ENCODE assay signal across 9 cellular contexts in genomic region chrX:153649178-153649914, GRCh38. TPM values are rescaled to one million over a fixed set of nuclear protein-coding genes. Genes with fewer than 3 reads are reported as not detected.
DNase-seq lines count a peak whose midpoint lies in the region; ATAC-seq, FAIRE-seq and TF ChIP-seq lines count a peak whose summit lies in the region.
"Had no signal": no experiment of that assay in that cellular context is flagged by ENCODE, and none has a peak within 500 bp of the region (broad histone marks: within the 10 kb centered on the region; RNA-seq: fewer than 3 reads in every experiment).

No MANE protein-coding gene starts in this region.

- DNase-seq in DMS153 (lab: John Stamatoyannopoulos, UW) (peak; percentile 46), RCC 7860 (ENCODE audit: low spot score) (peak; percentile 4), body of pancreas (peak; percentile 31 to 57 (median 36)), mucosa of descending colon (peak; percentile 32 to 50 (median 44)), C1 segment of cervical spinal cord (lab: John Stamatoyannopoulos, UW) (no peak)

- 76 to 78% methylated on average over 6 to 10 of the region's 26 CpGs for WGBS in body of pancreas, 2 donors

- intact Hi-C loops in body of pancreas (cut with DNase I) (no loop called here), mucosa of descending colon (cut with DNase I, micrococcal nuclease) (no loop called here)

- H3K27ac ChIP-seq in body of pancreas = no peak overlapping the region
- H3K27ac ChIP-seq: epithelial cell of prostate had no signal

- no peak overlapping the region for H3K4me3 ChIP-seq in body of pancreas
- no peak overlapping the region for H3K4me3 ChIP-seq in mucosa of descending colon

- H3K4me1 ChIP-seq in body of pancreas (peaks cover 9% of the 10 kb centered on the region), mucosa of descending colon (ENCODE audit: low read depth) (no peaks in the 10 kb centered on the region)

- H3K9me3 ChIP-seq in body of pancreas (no peaks in the 10 kb centered on the region), mucosa of descending colon (no peaks in the 10 kb centered on the region)

- TF ChIP-seq POLR2A in body of pancreas (IDR thresholded peaks at IDR 0.05) (no peak), GM18505 (IDR thresholded peaks at IDR 0.05; ENCODE audit: borderline replicate concordance, extremely low read depth, insufficient read depth, insufficient read length) (no peak)

- H3K27me3 ChIP-seq in body of pancreas = peaks cover 0 to 5% of the 10 kb centered on the region in 2 donors

- FAIRE-seq in RCC 7860 (lab: Jason Lieb, UNC) = no peak

- H3K36me3 ChIP-seq in body of pancreas (replicated peaks in 1 of 2; ENCODE audit: insufficient read depth in 1 of 2, low read depth in 2 of 2) = no peaks in the 10 kb centered on the region
- no peaks in the 10 kb centered on the region for H3K36me3 ChIP-seq in mucosa of descending colon (ENCODE audit: low read depth)

- ATAC-seq in HG02885 (IDR thresholded peaks at IDR 0.05; ENCODE audit: poor library complexity, unreplicated experiment) (peak; percentile 62), body of pancreas (no peak), mucosa of descending colon (peak; percentile 74), GM18505 (IDR thresholded peaks at IDR 0.05; ENCODE audit: unreplicated experiment) (no peak), HG02870 (IDR thresholded peaks at IDR 0.05; ENCODE audit: unreplicated experiment) (no peak)

- TF ChIP-seq CTCF in body of pancreas (IDR thresholded peaks at IDR 0.05) = peak in 5 of 7 experiments; percentile 24 to 45 (median 31)
- TF ChIP-seq CTCF in mucosa of descending colon (IDR thresholded peaks at IDR 0.05) = peak; percentile 17

RNA-seq across cellular contexts. Expression of gene DUSP9, which starts 2.3 kb away (rescaled TPM):
- not detected for total RNA-seq in body of pancreas
- not detected for total RNA-seq in mucosa of descending colon

RNA-seq across cellular contexts. Expression of gene PNCK, which starts 24.3 kb away (rescaled TPM):
- not detected for total RNA-seq in body of pancreas
- total RNA-seq in mucosa of descending colon = 10 to 100 TPM in 1 of 3 donors, 1 to 10 TPM in 2; 4.6 to 63.0 (median 5.5) TPM

RNA-seq across cellular contexts. Expression of gene SLC6A8, which starts 38.4 kb away (rescaled TPM):
- 10 to 100 TPM; 11.7 to 18.5 TPM for total RNA-seq in body of pancreas
- total RNA-seq in mucosa of descending colon = 100 to 1,000 TPM; 214 to 313 (median 251) TPM

RNA-seq across cellular contexts. Expression of gene CCNQ, which starts 50.4 kb away (rescaled TPM):
- total RNA-seq in body of pancreas = 10 to 100 TPM in 1 of 2 donors, 1 to 10 TPM in 1; 8.6 to 23.9 TPM
- total RNA-seq in mucosa of descending colon = 10 to 100 TPM; 13.1 to 19.9 (median 16.0) TPM

Comparison
In these comparisons a context has a peak if more than half of its experiments do, and no peak if none do; other contexts are left out.
1. DNase-seq: peak in DMS153 (single experiment), RCC 7860 (single experiment), body of pancreas (4 of 4) and mucosa of descending colon (3 of 3); none in C1 segment of cervical spinal cord (0 of 14).
2. ATAC-seq: peak in HG02885 (single experiment) and mucosa of descending colon (single experiment); none in body of pancreas (single experiment), GM18505 (single experiment) and HG02870 (single experiment).
3. RNA of gene PNCK, which starts 24.3 kb away (total RNA-seq): 4.6 to 63.0 TPM in mucosa of descending colon; not detected in body of pancreas; every median in the first group is over 4 times any median in the second.
4. RNA of gene SLC6A8, which starts 38.4 kb away (total RNA-seq): 214 to 313 TPM in mucosa of descending colon; 11.7 to 18.5 TPM in body of pancreas; every median in the first group is over 10 times any median in the second.